ENCODE assay signal across 22 cellular contexts in genomic region chr7:102888561-102889233, GRCh38. TPM values are rescaled to one million over a fixed set of nuclear protein-coding genes. Genes with fewer than 3 reads are reported as not detected.
DNase-seq lines count a peak whose midpoint lies in the region; ATAC-seq and TF ChIP-seq lines count a peak whose summit lies in the region.
"Had no signal": no experiment of that assay in that cellular context is flagged by ENCODE, and none has a peak within 500 bp of the region (broad histone marks: within the 10 kb centered on the region; RNA-seq: fewer than 3 reads in every experiment).

No MANE protein-coding gene starts in this region.

- no peak overlapping the region; the same call in none of the 2 replicates for H3K4me2 ChIP-seq in PC-3 (ENCODE audit: low read length)
- H3K4me2 ChIP-seq: BLaER1 had no signal

- TF ChIP-seq CTCF in PC-3 (conservative IDR thresholded peaks at IDR 0.05; ENCODE audit: low read depth, low read length), result no peak

- ATAC-seq in PC-3, result peak; percentile 23

- CTCF ChIA-PET in PC-3 (lab: Charles Lee), result no interaction called here

- no peaks in the 10 kb centered on the region for H3K9me3 ChIP-seq in PC-3 (ENCODE audit: low read length)
- H3K9me3 ChIP-seq: BLaER1, MG63 had no signal

- no peaks in the 10 kb centered on the region for H3K79me2 ChIP-seq in PC-3 (ENCODE audit: low read length)

- H2AFZ ChIP-seq in PC-3 (ENCODE audit: low read length), result no peak overlapping the region

- H3K9ac ChIP-seq in PC-3 (ENCODE audit: low read length), result no peak overlapping the region
- H3K9ac ChIP-seq: BLaER1 had no signal

- BruUV-seq in PC-3 (replicated peaks; lab: Mats Ljungman, UMichigan), result no TSS peak

- H3K27ac ChIP-seq in PC-3 (ENCODE audit: low read length) (no peak overlapping the region), caudate nucleus (ENCODE audit: low read depth, low read length) (no peak overlapping the region)
- H3K27ac ChIP-seq: BLaER1 had no signal

- H3K4me1 ChIP-seq in PC-3 (ENCODE audit: insufficient read depth, low read length), result peaks cover 50% of the 10 kb centered on the region

- intact Hi-C loops in PC-3 (cut with micrococcal nuclease), result no loop called here

- no peaks in the 10 kb centered on the region for H3K9me2 ChIP-seq in PC-3 (replicated peaks; ENCODE audit: low read length)

- H3F3A ChIP-seq in PC-3 (ENCODE audit: low read length, unreplicated experiment), result peaks cover 5% of the 10 kb centered on the region

- DNase-seq in EH (ENCODE audit: low read depth) (peak; percentile 40), PC-3 (peak; percentile 63), dermis blood vessel endothelial cell (peak; percentile 66), renal cortical epithelial cell (ENCODE audit: low read depth) (peak; percentile 39), pons (ENCODE audit: low spot score) (no peak), caudate nucleus (lab: John Stamatoyannopoulos, UW) (no peak), inferior parietal cortex (ENCODE audit: extremely low spot score) (no peak), mucosa of gallbladder (ENCODE audit: low spot score) (no peak)
- DNase-seq: ACHN; CD4-positive, alpha-beta T cell; COR-L47; GOT3; HCEC 1CT; Karpas-422; MG63; NCI-H1417 treated with DMSO at 0.1 percent for 48 hours; NCI-H187; NCI-H446; NCI-H526; Right ventricle myocardium superior had no signal

- H4K20me1 ChIP-seq in PC-3 (ENCODE audit: low read length), result no peaks in the 10 kb centered on the region
- H4K20me1 ChIP-seq: BLaER1 had no signal

- no peaks in the 10 kb centered on the region for H3K36me3 ChIP-seq in PC-3 (ENCODE audit: low read depth, low read length)
- H3K36me3 ChIP-seq: BLaER1, MG63 had no signal

- POLR2A ChIA-PET in PC-3 (lab: Charles Lee; ENCODE audit: unreplicated experiment), result interaction anchor here (0.5 to 0.6 kb wide), 3 partner anchors 28 to 240 kb away, joined by 4 to 12 read pairs (median 5); partner anchors contain the start of gene ARMC10

- no peak overlapping the region for H3K4me3 ChIP-seq in PC-3 (ENCODE audit: low read length)
- H3K4me3 ChIP-seq: BLaER1, MG63 had no signal

- H3K27me3 ChIP-seq in PC-3 (ENCODE audit: low read length), result no peaks in the 10 kb centered on the region
- H3K27me3 ChIP-seq: BLaER1, MG63 had no signal

RNA-seq across cellular contexts. Expression of gene LRRC17, which starts 24.1 kb away (rescaled TPM):
- total RNA-seq in PC-3 (2014; rRNA removed), result 0.11 TPM in 1 of 2 replicates, not detected in the other
- 1.2 and 2.0 TPM in 2 replicates for total RNA-seq in dermis blood vessel endothelial cell
- total RNA-seq in renal cortical epithelial cell, result 1.1 and 2.6 TPM in 2 replicates
- 10.6 TPM for total RNA-seq in mucosa of gallbladder
- total RNA-seq: OCI-LY7 had no signal

Comparison
In these comparisons a context has a peak if more than half of its experiments do, and no peak if none do; other contexts are left out.
1. DNase-seq: peak in EH (single experiment), PC-3 (single experiment), dermis blood vessel endothelial cell (single experiment) and renal cortical epithelial cell (single experiment); none in pons (single experiment), caudate nucleus (0 of 61), inferior parietal cortex (single experiment) and mucosa of gallbladder (single experiment).